In the genomic region with DNA sequence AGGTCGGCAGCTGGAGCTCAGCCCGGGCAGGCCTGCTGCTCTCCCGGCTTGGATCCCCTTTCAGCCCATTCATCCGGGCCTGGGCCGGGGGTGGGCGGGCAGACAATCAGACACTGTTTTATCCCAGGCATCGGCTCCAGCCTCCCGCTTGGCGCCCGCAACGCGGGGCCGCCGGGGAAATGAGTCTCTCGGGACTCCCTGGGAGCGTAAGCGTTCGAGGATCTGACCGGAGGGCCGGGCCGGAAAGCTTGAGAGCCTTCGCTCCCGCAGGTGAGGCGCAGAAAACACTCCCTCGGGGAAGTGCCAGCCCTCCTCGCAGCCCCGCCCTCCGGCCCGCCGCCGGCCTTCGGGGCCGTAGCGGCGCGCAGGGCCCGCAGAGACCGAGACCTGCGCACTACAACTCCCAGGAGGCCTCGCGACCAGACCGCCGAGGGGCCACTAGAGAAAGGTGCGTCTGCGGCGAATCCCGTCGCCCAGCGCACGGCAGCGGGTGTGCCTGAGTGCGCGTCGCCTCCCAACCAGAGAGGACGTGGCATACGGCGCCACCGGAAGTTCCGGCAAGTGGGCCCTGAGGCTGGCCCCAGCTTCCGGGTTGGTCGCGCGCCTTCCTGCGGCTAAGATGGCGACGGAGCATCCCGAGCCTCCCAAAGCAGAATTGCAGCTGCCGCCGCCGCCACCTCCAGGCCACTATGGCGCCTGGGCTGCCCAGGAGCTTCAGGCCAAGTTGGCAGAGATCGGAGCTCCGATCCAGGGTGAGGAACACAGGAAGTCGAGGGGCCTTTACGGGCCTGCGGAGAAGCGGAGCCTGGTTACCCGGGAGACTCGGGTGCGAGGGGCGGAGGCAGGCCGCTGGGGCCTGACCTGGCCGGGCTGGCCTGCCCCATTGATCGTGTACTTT, we compare ENCODE assay signal across 8 cellular contexts. TPM values are rescaled to one million over a fixed set of nuclear protein-coding genes. Genes with fewer than 3 reads are reported as not detected.
DNase-seq lines count a peak whose midpoint lies in the region; ATAC-seq and TF ChIP-seq lines count a peak whose summit lies in the region.

A gene with protein sequence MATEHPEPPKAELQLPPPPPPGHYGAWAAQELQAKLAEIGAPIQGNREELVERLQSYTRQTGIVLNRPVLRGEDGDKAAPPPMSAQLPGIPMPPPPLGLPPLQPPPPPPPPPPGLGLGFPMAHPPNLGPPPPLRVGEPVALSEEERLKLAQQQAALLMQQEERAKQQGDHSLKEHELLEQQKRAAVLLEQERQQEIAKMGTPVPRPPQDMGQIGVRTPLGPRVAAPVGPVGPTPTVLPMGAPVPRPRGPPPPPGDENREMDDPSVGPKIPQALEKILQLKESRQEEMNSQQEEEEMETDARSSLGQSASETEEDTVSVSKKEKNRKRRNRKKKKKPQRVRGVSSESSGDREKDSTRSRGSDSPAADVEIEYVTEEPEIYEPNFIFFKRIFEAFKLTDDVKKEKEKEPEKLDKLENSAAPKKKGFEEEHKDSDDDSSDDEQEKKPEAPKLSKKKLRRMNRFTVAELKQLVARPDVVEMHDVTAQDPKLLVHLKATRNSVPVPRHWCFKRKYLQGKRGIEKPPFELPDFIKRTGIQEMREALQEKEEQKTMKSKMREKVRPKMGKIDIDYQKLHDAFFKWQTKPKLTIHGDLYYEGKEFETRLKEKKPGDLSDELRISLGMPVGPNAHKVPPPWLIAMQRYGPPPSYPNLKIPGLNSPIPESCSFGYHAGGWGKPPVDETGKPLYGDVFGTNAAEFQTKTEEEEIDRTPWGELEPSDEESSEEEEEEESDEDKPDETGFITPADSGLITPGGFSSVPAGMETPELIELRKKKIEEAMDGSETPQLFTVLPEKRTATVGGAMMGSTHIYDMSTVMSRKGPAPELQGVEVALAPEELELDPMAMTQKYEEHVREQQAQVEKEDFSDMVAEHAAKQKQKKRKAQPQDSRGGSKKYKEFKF (plus strand): TSS at position 599 of the 898 bp plus-strand sequence. CDS start 21 bp downstream, at position 620.

- peaks cover 41% of the 10 kb centered on the region for H3K36me3 Mint-ChIP-seq in activated T-helper 2 cell treated with anti-CD3 and anti-CD28 coated beads, Interferon-gamma antibody, Interleukin-2, Interleukin-4, amounts not matched to agents 10 μg/mL and 5 μg/mL and 100 μg/mL, durations not matched to agents 14 hours and 24 hours and 36 hours (ENCODE audit: low read depth)
- peaks cover 32% of the 10 kb centered on the region for H3K36me3 Mint-ChIP-seq in nephron (ENCODE audit: low read depth)
- peaks cover 38% of the 10 kb centered on the region for H3K36me3 Mint-ChIP-seq in stimulated activated naive CD8-positive, alpha-beta T cell treated with anti-CD3 and anti-CD28 coated beads, Interleukin-15, Interleukin-2, amounts not matched to agents 100 ng/mL and 50 ng/mL, for 24 hours (ENCODE audit: low read depth)

- ATAC-seq in RWPE2 (ENCODE audit: low read depth) = peak; percentile 97

- H3K4me1 ChIP-seq in RWPE2 (ENCODE audit: insufficient read depth, poor library complexity, severe bottlenecking) = peaks cover 14% of the 10 kb centered on the region

- peaks cover 44% of the 10 kb centered on the region for H3K36me3 ChIP-seq in RWPE2 (ENCODE audit: low read depth)

- peak within 1 kb of the TSS; percentile 71 for H3K27ac ChIP-seq in RWPE2 (ENCODE audit: poor library complexity, severe bottlenecking)

- no peaks in the 10 kb centered on the region for H3K9me3 Mint-ChIP-seq in activated T-helper 2 cell treated with anti-CD3 and anti-CD28 coated beads, Interferon-gamma antibody, Interleukin-2, Interleukin-4, amounts not matched to agents 10 μg/mL and 5 μg/mL and 100 μg/mL, durations not matched to agents 14 hours and 24 hours and 36 hours
- H3K9me3 Mint-ChIP-seq in nephron = no peaks in the 10 kb centered on the region
- H3K9me3 Mint-ChIP-seq in stimulated activated naive CD8-positive, alpha-beta T cell treated with anti-CD3 and anti-CD28 coated beads, Interleukin-15, Interleukin-2, amounts not matched to agents 100 ng/mL and 50 ng/mL, for 24 hours = no peaks in the 10 kb centered on the region

- intact Hi-C loops in activated T-helper 2 cell treated with anti-CD3 and anti-CD28 coated beads, Interferon-gamma antibody, Interleukin-2, Interleukin-4, amounts not matched to agents 10 μg/mL and 5 μg/mL and 100 μg/mL, durations not matched to agents 14 hours and 24 hours and 36 hours (cut with micrococcal nuclease) = loop anchor here (1.0 to 5.0 kb wide), 4 partner anchors 17 to 215 kb away; partner anchors contain the start of genes BANF1, EIF1AD, MUS81 and RAB1B

- H3K4me1 Mint-ChIP-seq in activated T-helper 2 cell treated with anti-CD3 and anti-CD28 coated beads, Interferon-gamma antibody, Interleukin-2, Interleukin-4, amounts not matched to agents 10 μg/mL and 5 μg/mL and 100 μg/mL, durations not matched to agents 14 hours and 24 hours and 36 hours (ENCODE audit: low read depth) = peaks cover 28% of the 10 kb centered on the region
- peaks cover 39% of the 10 kb centered on the region for H3K4me1 Mint-ChIP-seq in nephron
- H3K4me1 Mint-ChIP-seq in stimulated activated naive CD8-positive, alpha-beta T cell treated with anti-CD3 and anti-CD28 coated beads, Interleukin-15, Interleukin-2, amounts not matched to agents 100 ng/mL and 50 ng/mL, for 24 hours (ENCODE audit: low read depth) = peaks cover 36% of the 10 kb centered on the region

- DNase-seq in EL (peak; percentile 99), H4 (ENCODE audit: low spot score) (peak; percentile 98), LoVo (ENCODE audit: low spot score) (peak; percentile 99), RWPE2 (ENCODE audit: low spot score) (peak; percentile 99), fibroblast of peridontal ligament (ENCODE audit: extremely low read depth) (peak; percentile 95)
- peak; percentile 97 for DNase-seq in activated T-helper 2 cell treated with anti-CD3 and anti-CD28 coated beads, Interferon-gamma antibody, Interleukin-2, Interleukin-4, amounts not matched to agents 10 μg/mL and 5 μg/mL and 100 μg/mL, durations not matched to agents 14 hours and 24 hours and 36 hours (ENCODE audit: low spot score)

- no peak for TF ChIP-seq CTCF in RWPE2 (IDR thresholded peaks at IDR 0.05; ENCODE audit: poor library complexity, severe bottlenecking)
- TF ChIP-seq CTCF in nephron (IDR thresholded peaks at IDR 0.05; ENCODE audit: unreplicated experiment in 3 of 3) = peak in 1 of 3 experiments; percentile 7

- peak within 1 kb of the TSS; percentile 100 for H3K4me3 Mint-ChIP-seq in activated T-helper 2 cell treated with anti-CD3 and anti-CD28 coated beads, Interferon-gamma antibody, Interleukin-2, Interleukin-4, amounts not matched to agents 10 μg/mL and 5 μg/mL and 100 μg/mL, durations not matched to agents 14 hours and 24 hours and 36 hours (ENCODE audit: low read depth)
- peak within 1 kb of the TSS; percentile 99 to 100 (median 100) for H3K4me3 Mint-ChIP-seq in nephron
- H3K4me3 Mint-ChIP-seq in stimulated activated naive CD8-positive, alpha-beta T cell treated with anti-CD3 and anti-CD28 coated beads, Interleukin-15, Interleukin-2, amounts not matched to agents 100 ng/mL and 50 ng/mL, for 24 hours = peak within 1 kb of the TSS; percentile 99

- H3K4me3 ChIP-seq in RWPE2 (ENCODE audit: severe bottlenecking) = peak within 1 kb of the TSS; percentile 88

- peak within 1 kb of the TSS; percentile 97 for H3K27ac Mint-ChIP-seq in activated T-helper 2 cell treated with anti-CD3 and anti-CD28 coated beads, Interferon-gamma antibody, Interleukin-2, Interleukin-4, amounts not matched to agents 10 μg/mL and 5 μg/mL and 100 μg/mL, durations not matched to agents 14 hours and 24 hours and 36 hours
- peak within 1 kb of the TSS; percentile 95 to 99 (median 99) for H3K27ac Mint-ChIP-seq in nephron
- H3K27ac Mint-ChIP-seq in stimulated activated naive CD8-positive, alpha-beta T cell treated with anti-CD3 and anti-CD28 coated beads, Interleukin-15, Interleukin-2, amounts not matched to agents 100 ng/mL and 50 ng/mL, for 24 hours = peak within 1 kb of the TSS; percentile 98

- H3K27me3 Mint-ChIP-seq in activated T-helper 2 cell treated with anti-CD3 and anti-CD28 coated beads, Interferon-gamma antibody, Interleukin-2, Interleukin-4, amounts not matched to agents 10 μg/mL and 5 μg/mL and 100 μg/mL, durations not matched to agents 14 hours and 24 hours and 36 hours (ENCODE audit: low read depth) = peaks cover 5% of the 10 kb centered on the region
- H3K27me3 Mint-ChIP-seq in nephron (ENCODE audit: low read depth) = no peaks in the 10 kb centered on the region
- peaks cover 3% of the 10 kb centered on the region for H3K27me3 Mint-ChIP-seq in stimulated activated naive CD8-positive, alpha-beta T cell treated with anti-CD3 and anti-CD28 coated beads, Interleukin-15, Interleukin-2, amounts not matched to agents 100 ng/mL and 50 ng/mL, for 24 hours

- no peaks in the 10 kb centered on the region for H3K9me3 ChIP-seq in RWPE2 (ENCODE audit: severe bottlenecking)

- H3K27me3 ChIP-seq in RWPE2 (ENCODE audit: insufficient read depth, poor library complexity, severe bottlenecking) = no peaks in the 10 kb centered on the region

RNA-seq across cellular contexts. Expression of the gene that starts here (rescaled TPM):
- total RNA-seq in H4 (2014; rRNA removed; shearing (Covaris generic)) = 135 and 140 TPM in 2 replicates
- 252 and 268 TPM in 2 replicates for total RNA-seq in activated T-helper 2 cell treated with anti-CD3 and anti-CD28 coated beads, Interferon-gamma antibody, Interleukin-2, Interleukin-4, amounts not matched to agents 10 μg/mL and 5 μg/mL and 100 μg/mL, durations not matched to agents 14 hours and 24 hours and 36 hours

Comparison
In these comparisons a context has a peak if more than half of its experiments do, and no peak if none do; other contexts are left out.
1. Peak in every context shown above with its lines: DNase-seq, ATAC-seq, H3K4me3 ChIP-seq and H3K27ac ChIP-seq.